ENCODE assay signal across 1 cellular context in the genomic region with DNA sequence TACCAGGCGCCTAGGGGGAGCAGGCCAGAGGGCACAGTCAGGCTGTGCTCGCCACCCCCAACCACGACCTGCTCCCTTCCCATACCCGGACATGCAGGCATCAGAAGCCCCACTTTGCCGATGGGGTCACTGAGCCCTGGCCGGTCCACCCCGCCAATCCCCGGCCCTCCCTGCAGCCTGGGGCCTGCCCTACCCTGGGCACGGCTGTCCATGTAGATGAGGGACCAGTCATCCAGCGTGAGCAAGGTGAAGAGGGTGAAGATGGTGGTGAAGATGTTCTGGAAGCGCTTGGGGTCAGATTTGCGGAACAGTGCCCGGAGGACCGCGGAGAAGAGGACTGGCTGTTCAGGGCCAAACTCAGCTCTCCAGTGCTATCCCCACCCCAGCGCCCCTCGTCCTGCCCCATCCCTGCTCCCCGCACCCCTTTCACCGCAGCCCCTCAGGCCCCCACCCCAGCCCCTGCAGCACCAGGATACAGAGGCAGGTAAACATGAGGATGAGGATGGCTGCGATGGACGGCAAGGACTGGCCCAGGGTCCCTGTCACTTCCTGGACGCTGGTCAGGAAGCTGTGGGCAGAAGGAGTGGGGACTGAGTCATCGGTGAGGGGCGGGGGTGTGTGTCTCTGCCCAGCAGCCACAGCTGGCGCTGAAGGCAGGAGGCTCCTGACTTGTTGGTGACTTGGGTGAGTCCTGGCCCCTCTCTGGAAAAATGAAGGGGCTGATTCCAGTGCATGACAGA.
TF ChIP-seq lines count a peak whose summit lies in the region.

No MANE protein-coding gene starts in this region.

TF ChIP-seq in WTC11, 78 proteins besides CTCF, POLR2A, EP300 and RAD21 (continued from another document):
- TF ChIP-seq, protein P1, sequence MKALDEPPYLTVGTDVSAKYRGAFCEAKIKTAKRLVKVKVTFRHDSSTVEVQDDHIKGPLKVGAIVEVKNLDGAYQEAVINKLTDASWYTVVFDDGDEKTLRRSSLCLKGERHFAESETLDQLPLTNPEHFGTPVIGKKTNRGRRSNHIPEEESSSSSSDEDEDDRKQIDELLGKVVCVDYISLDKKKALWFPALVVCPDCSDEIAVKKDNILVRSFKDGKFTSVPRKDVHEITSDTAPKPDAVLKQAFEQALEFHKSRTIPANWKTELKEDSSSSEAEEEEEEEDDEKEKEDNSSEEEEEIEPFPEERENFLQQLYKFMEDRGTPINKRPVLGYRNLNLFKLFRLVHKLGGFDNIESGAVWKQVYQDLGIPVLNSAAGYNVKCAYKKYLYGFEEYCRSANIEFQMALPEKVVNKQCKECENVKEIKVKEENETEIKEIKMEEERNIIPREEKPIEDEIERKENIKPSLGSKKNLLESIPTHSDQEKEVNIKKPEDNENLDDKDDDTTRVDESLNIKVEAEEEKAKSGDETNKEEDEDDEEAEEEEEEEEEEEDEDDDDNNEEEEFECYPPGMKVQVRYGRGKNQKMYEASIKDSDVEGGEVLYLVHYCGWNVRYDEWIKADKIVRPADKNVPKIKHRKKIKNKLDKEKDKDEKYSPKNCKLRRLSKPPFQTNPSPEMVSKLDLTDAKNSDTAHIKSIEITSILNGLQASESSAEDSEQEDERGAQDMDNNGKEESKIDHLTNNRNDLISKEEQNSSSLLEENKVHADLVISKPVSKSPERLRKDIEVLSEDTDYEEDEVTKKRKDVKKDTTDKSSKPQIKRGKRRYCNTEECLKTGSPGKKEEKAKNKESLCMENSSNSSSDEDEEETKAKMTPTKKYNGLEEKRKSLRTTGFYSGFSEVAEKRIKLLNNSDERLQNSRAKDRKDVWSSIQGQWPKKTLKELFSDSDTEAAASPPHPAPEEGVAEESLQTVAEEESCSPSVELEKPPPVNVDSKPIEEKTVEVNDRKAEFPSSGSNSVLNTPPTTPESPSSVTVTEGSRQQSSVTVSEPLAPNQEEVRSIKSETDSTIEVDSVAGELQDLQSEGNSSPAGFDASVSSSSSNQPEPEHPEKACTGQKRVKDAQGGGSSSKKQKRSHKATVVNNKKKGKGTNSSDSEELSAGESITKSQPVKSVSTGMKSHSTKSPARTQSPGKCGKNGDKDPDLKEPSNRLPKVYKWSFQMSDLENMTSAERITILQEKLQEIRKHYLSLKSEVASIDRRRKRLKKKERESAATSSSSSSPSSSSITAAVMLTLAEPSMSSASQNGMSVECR (CRISPR knock-in tag; IDR thresholded peaks at IDR 0.05; ENCODE audit: borderline replicate concordance): no peak
- TF ChIP-seq HMGA2 (CRISPR knock-in tag; IDR thresholded peaks at IDR 0.05) (no peak), TCF7 (CRISPR knock-in tag; IDR thresholded peaks at IDR 0.05; ENCODE audit: low read depth) (no peak), FOXP1 (CRISPR knock-in tag; IDR thresholded peaks at IDR 0.05; ENCODE audit: borderline replicate concordance) (no peak), TP53 (CRISPR knock-in tag; IDR thresholded peaks at IDR 0.05) (no peak)
- TF ChIP-seq, protein P2, sequence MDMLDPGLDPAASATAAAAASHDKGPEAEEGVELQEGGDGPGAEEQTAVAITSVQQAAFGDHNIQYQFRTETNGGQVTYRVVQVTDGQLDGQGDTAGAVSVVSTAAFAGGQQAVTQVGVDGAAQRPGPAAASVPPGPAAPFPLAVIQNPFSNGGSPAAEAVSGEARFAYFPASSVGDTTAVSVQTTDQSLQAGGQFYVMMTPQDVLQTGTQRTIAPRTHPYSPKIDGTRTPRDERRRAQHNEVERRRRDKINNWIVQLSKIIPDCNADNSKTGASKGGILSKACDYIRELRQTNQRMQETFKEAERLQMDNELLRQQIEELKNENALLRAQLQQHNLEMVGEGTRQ (CRISPR knock-in tag; IDR thresholded peaks at IDR 0.05): no peak
- TF ChIP-seq, protein P3, sequence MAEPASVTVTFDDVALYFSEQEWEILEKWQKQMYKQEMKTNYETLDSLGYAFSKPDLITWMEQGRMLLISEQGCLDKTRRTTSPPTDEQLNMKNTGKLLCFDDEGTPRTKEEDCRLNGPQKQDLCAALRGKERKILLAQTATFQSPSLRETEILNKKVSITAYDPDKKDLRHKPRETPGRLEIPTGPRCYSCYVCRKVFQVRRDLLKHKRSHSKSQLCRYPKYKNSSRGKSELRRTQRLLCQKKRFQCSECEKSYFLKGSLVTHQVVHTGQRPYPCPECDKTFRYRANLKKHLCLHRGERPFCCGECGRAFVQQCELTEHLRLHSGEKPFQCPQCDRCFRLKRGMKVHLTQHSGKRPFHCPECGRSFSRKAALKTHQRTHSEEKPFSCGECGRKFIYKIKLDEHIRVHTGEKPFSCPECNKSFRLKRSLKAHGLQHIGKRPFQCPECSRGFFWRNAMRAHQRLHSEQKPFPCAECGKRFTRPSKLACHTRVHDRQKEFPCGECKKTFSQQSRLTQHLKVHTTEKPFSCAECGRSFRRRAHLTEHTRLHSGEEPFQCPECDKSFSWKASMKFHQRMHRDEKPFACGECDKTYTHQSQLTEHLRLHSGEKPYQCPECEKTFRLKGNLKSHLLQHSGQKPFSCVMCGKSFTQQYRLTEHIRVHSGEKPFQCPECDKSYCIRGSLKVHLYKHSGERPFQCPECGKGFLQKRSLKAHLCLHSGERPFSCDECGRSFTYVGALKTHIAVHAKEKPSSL (CRISPR knock-in tag; conservative IDR thresholded peaks at IDR 0.05): no peak
- TF ChIP-seq, protein P4, sequence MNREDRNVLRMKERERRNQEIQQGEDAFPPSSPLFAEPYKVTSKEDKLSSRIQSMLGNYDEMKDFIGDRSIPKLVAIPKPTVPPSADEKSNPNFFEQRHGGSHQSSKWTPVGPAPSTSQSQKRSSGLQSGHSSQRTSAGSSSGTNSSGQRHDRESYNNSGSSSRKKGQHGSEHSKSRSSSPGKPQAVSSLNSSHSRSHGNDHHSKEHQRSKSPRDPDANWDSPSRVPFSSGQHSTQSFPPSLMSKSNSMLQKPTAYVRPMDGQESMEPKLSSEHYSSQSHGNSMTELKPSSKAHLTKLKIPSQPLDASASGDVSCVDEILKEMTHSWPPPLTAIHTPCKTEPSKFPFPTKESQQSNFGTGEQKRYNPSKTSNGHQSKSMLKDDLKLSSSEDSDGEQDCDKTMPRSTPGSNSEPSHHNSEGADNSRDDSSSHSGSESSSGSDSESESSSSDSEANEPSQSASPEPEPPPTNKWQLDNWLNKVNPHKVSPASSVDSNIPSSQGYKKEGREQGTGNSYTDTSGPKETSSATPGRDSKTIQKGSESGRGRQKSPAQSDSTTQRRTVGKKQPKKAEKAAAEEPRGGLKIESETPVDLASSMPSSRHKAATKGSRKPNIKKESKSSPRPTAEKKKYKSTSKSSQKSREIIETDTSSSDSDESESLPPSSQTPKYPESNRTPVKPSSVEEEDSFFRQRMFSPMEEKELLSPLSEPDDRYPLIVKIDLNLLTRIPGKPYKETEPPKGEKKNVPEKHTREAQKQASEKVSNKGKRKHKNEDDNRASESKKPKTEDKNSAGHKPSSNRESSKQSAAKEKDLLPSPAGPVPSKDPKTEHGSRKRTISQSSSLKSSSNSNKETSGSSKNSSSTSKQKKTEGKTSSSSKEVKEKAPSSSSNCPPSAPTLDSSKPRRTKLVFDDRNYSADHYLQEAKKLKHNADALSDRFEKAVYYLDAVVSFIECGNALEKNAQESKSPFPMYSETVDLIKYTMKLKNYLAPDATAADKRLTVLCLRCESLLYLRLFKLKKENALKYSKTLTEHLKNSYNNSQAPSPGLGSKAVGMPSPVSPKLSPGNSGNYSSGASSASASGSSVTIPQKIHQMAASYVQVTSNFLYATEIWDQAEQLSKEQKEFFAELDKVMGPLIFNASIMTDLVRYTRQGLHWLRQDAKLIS (CRISPR knock-in tag; IDR thresholded peaks at IDR 0.05; ENCODE audit: borderline replicate concordance): no peak
